ENCODE assay signal across 19 cellular contexts in genomic region chr9:105483618-105484017, GRCh38. TPM values are rescaled to one million over a fixed set of nuclear protein-coding genes. Genes with fewer than 3 reads are reported as not detected.
A peak's percentile ranks its signal among the peaks of the same experiment; 100 is the strongest.
DNase-seq lines count a peak whose midpoint lies in the region; ATAC-seq lines count a peak whose summit lies in the region.
"Had no signal": no experiment of that assay in that cellular context is flagged by ENCODE, and none has a peak within 500 bp of the region (broad histone marks: within the 10 kb centered on the region; RNA-seq: fewer than 3 reads in every experiment).

No MANE protein-coding gene starts in this region.

- no peak overlapping the region for H3K27ac ChIP-seq in SJCRH30
- H3K27ac ChIP-seq: breast epithelium, left lung had no signal

- H3K4me3 ChIP-seq in SJCRH30: no peak overlapping the region
- H3K4me3 ChIP-seq: breast epithelium, left lung had no signal

- no peaks in the 10 kb centered on the region for H3K9me3 ChIP-seq in SJCRH30 (replicated peaks)
- H3K9me3 ChIP-seq: breast epithelium, left lung had no signal

- intact Hi-C loops in sciatic nerve (cut with DNase I): no loop called here

- peaks cover 9% of the 10 kb centered on the region; the same call in 1 of the 2 replicates for H3K36me3 ChIP-seq in SJCRH30
- H3K36me3 ChIP-seq: breast epithelium, left lung had no signal

- peak; percentile 84 for ATAC-seq in GM18502 (IDR thresholded peaks at IDR 0.05; ENCODE audit: poor library complexity, unreplicated experiment)
- ATAC-seq in GM19395 (IDR thresholded peaks at IDR 0.05; ENCODE audit: unreplicated experiment): peak; percentile 85
- ATAC-seq in HG02870 (IDR thresholded peaks at IDR 0.05; ENCODE audit: unreplicated experiment): peak; percentile 73
- ATAC-seq in HG03558 (IDR thresholded peaks at IDR 0.05; ENCODE audit: extremely low read depth, unreplicated experiment): peak; percentile 61
- ATAC-seq in sciatic nerve: no peak
- ATAC-seq: activated CD4-positive, CD25-positive, alpha-beta regulatory T cell treated with anti-CD3 and anti-CD28 coated beads, Interleukin-2, amount 50 U/mL, for 24 hours; activated naive CD4-positive, alpha-beta T cell treated with anti-CD3 and anti-CD28 coated beads, Interleukin-2, amount 50 U/mL, for 72 hours; left lung; naive thymus-derived CD4-positive, alpha-beta T cell had no signal

- no peaks in the 10 kb centered on the region for H3K27me3 ChIP-seq in SJCRH30
- H3K27me3 ChIP-seq: breast epithelium, left lung had no signal

- H3K4me1 ChIP-seq in SJCRH30: no peaks in the 10 kb centered on the region
- H3K4me1 ChIP-seq: breast epithelium, left lung had no signal

- DNase-seq in sciatic nerve (ENCODE audit: low spot score) (no peak), NCI-H82 treated with DMSO at 0.1 percent for 48 hours (lab: John Stamatoyannopoulos, UW; ENCODE audit: unreplicated experiment) (no peak), nucleus accumbens (lab: John Stamatoyannopoulos, UW) (no peak), SJCRH30 (no peak)
- DNase-seq: activated CD8-positive, alpha-beta memory T cell treated with anti-CD3 and anti-CD28 coated beads, Interleukin-2, amount 50 U/mL, for 4 hours; left lung; naive thymus-derived CD4-positive, alpha-beta T cell; NCI-H2029 treated with DMSO at 0.1 percent for 48 hours; NCI-H748 treated with DMSO at 0.1 percent for 48 hours; RPMI8226; substantia nigra; T-helper 1 cell had no signal

RNA-seq across cellular contexts. Expression of gene FSD1L, which starts 35.8 kb away (rescaled TPM):
- 14.0 TPM for total RNA-seq in sciatic nerve
- total RNA-seq in SJCRH30 (2014; rRNA removed; shearing (Covaris generic)): 3.1 and 6.4 TPM in 2 replicates
